ENCODE assay signal across 11 cellular contexts in the genomic region with DNA sequence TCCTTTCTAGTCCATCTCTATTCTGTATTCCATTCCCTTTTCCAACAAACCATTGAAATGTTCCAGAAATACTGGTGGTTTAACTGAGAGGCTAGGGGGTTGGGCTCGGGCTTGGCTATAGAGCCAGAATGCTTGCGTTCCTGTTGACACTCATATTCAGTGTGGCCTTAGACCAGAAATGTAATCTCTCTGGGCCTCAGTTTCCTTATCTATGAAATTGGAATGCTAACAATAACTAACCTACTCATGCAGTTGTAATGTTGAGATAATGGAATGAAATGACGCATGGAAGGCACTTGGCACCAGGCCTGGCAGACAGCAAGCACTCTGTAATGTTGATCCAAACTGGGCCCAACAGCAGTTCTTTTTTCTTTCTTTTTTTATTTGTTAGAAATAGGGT. TPM values are rescaled to one million over a fixed set of nuclear protein-coding genes. Genes with fewer than 3 reads are reported as not detected.
DNase-seq lines count a peak whose midpoint lies in the region; ATAC-seq and FAIRE-seq lines count a peak whose summit lies in the region.
"Had no signal": no experiment of that assay in that cellular context is flagged by ENCODE, and none has a peak within 500 bp of the region (broad histone marks: within the 10 kb centered on the region; RNA-seq: fewer than 3 reads in every experiment).

No MANE protein-coding gene starts in this region.

- peaks cover 35% of the 10 kb centered on the region for H3K36me3 Mint-ChIP-seq in activated CD4-positive, alpha-beta memory T cell treated with anti-CD3 and anti-CD28 coated beads for 36 hours
- peaks cover 26% of the 10 kb centered on the region for H3K36me3 Mint-ChIP-seq in activated CD8-positive, alpha-beta memory T cell treated with anti-CD3 and anti-CD28 coated beads, Interleukin-2, amount 10 ng/mL, durations not matched to agents 7 days and 5 days

- H3K4me1 Mint-ChIP-seq in activated CD4-positive, alpha-beta memory T cell treated with anti-CD3 and anti-CD28 coated beads for 36 hours (ENCODE audit: low read depth), result peaks cover 74% of the 10 kb centered on the region
- peaks cover 41% of the 10 kb centered on the region for H3K4me1 Mint-ChIP-seq in activated CD8-positive, alpha-beta memory T cell treated with anti-CD3 and anti-CD28 coated beads, Interleukin-2, amount 10 ng/mL, durations not matched to agents 7 days and 5 days

- peak overlapping the region; percentile 4 to 67 for H3K27ac ChIP-seq in small intestine (ENCODE audit: low read depth in 1 of 2, low read length in 1 of 2)
- H3K27ac ChIP-seq: neutrophil had no signal

- H3K36me3 ChIP-seq in small intestine (ENCODE audit: control insufficient read depth in 2 of 2, insufficient read depth in 2 of 2, low read length in 2 of 2), result peaks cover 0 to 2% of the 10 kb centered on the region in 2 donors

- WGBS in small intestine, 3 donors, result 47 to 63% (median 49%) methylated on average over 3 of the region's 3 CpGs

- no peaks in the 10 kb centered on the region for H3K27me3 ChIP-seq in small intestine (ENCODE audit: control insufficient read depth in 2 of 2, insufficient read depth in 2 of 2, low read length in 2 of 2)
- H3K27me3 ChIP-seq: neutrophil had no signal

- POLR2A ChIA-PET in activated CD4-positive, alpha-beta memory T cell treated with anti-CD3 and anti-CD28 coated beads for 36 hours (lab: Charles Lee), result no interaction called here

- no peak overlapping the region for H3K4me3 Mint-ChIP-seq in activated CD4-positive, alpha-beta memory T cell treated with anti-CD3 and anti-CD28 coated beads for 36 hours
- H3K4me3 Mint-ChIP-seq in activated CD8-positive, alpha-beta memory T cell treated with anti-CD3 and anti-CD28 coated beads, Interleukin-2, amount 10 ng/mL, durations not matched to agents 7 days and 5 days, result no peak overlapping the region

- no peaks in the 10 kb centered on the region for H3K9me3 ChIP-seq in small intestine (ENCODE audit: control insufficient read depth, low read depth)
- H3K9me3 ChIP-seq: neutrophil had no signal

- H3K4me1 ChIP-seq in small intestine (ENCODE audit: control insufficient read depth in 2 of 2, insufficient read depth in 1 of 2, low read depth in 1 of 2, low read length in 1 of 2), result peaks cover 8 to 13% of the 10 kb centered on the region in 2 donors

- no peak for FAIRE-seq in small intestine (lab: Jason Lieb, UNC)

- intact Hi-C loops in activated CD4-positive, alpha-beta memory T cell treated with anti-CD3 and anti-CD28 coated beads for 36 hours (cut with micrococcal nuclease), result no loop called here
- intact Hi-C loops in Right ventricle myocardium superior (cut with DNase I), result no loop called here

- no peak overlapping the region for H3K4me3 ChIP-seq in small intestine (ENCODE audit: low read depth in 1 of 2, low read length in 2 of 2)

- ATAC-seq in Right ventricle myocardium superior (ENCODE audit: poor library complexity) (peak; percentile 70), GM21723 (IDR thresholded peaks at IDR 0.05; ENCODE audit: unreplicated experiment) (no peak), HG03039 (IDR thresholded peaks at IDR 0.05; ENCODE audit: unreplicated experiment) (no peak), HG02973 (IDR thresholded peaks at IDR 0.05; ENCODE audit: unreplicated experiment) (no peak)
- no peak for ATAC-seq in activated CD8-positive, alpha-beta memory T cell treated with anti-CD3 and anti-CD28 coated beads, Interleukin-2, amount 10 ng/mL, durations not matched to agents 7 days and 5 days

- CTCF ChIA-PET in activated CD4-positive, alpha-beta memory T cell treated with anti-CD3 and anti-CD28 coated beads for 36 hours (lab: Charles Lee), result no interaction called here
- CTCF ChIA-PET in activated CD8-positive, alpha-beta memory T cell treated with anti-CD3 and anti-CD28 coated beads, Interleukin-2, amount 10 ng/mL, durations not matched to agents 7 days and 5 days (lab: Charles Lee), result no interaction called here

- peak; percentile 45 for DNase-seq in GOT3 (lab: John Stamatoyannopoulos, UW)
- no peak for DNase-seq in activated CD4-positive, alpha-beta memory T cell treated with anti-CD3 and anti-CD28 coated beads for 36 hours
- DNase-seq in Right ventricle myocardium superior, result peak; percentile 89
- DNase-seq in small intestine, result peak; percentile 81
- no peak for DNase-seq in activated CD8-positive, alpha-beta memory T cell treated with anti-CD3 and anti-CD28 coated beads, Interleukin-2, amount 10 ng/mL, durations not matched to agents 7 days and 5 days
- DNase-seq: effector CD4-positive, alpha-beta T cell; stimulated activated naive CD4-positive, alpha-beta T cell had no signal

- H3K27me3 Mint-ChIP-seq in activated CD4-positive, alpha-beta memory T cell treated with anti-CD3 and anti-CD28 coated beads for 36 hours, result no peaks in the 10 kb centered on the region
- no peaks in the 10 kb centered on the region for H3K27me3 Mint-ChIP-seq in activated CD8-positive, alpha-beta memory T cell treated with anti-CD3 and anti-CD28 coated beads, Interleukin-2, amount 10 ng/mL, durations not matched to agents 7 days and 5 days

- no peaks in the 10 kb centered on the region for H3K9me3 Mint-ChIP-seq in activated CD4-positive, alpha-beta memory T cell treated with anti-CD3 and anti-CD28 coated beads for 36 hours
- H3K9me3 Mint-ChIP-seq in activated CD8-positive, alpha-beta memory T cell treated with anti-CD3 and anti-CD28 coated beads, Interleukin-2, amount 10 ng/mL, durations not matched to agents 7 days and 5 days (ENCODE audit: low read depth), result no peaks in the 10 kb centered on the region

- H3K27ac Mint-ChIP-seq in activated CD4-positive, alpha-beta memory T cell treated with anti-CD3 and anti-CD28 coated beads for 36 hours, result peak overlapping the region; percentile 69
- H3K27ac Mint-ChIP-seq in activated CD8-positive, alpha-beta memory T cell treated with anti-CD3 and anti-CD28 coated beads, Interleukin-2, amount 10 ng/mL, durations not matched to agents 7 days and 5 days, result no peak overlapping the region

RNA-seq across cellular contexts. Expression of a gene that starts 26.8 kb away (rescaled TPM):
- 10 to 100 TPM; 79.4 to 81.6 TPM for total RNA-seq in activated CD4-positive, alpha-beta memory T cell treated with anti-CD3 and anti-CD28 coated beads for 36 hours
- 25.9 TPM for total RNA-seq in Right ventricle myocardium superior
- 10 to 100 TPM in 1 of 3 donors, 1 to 10 TPM in 2; 8.1 to 24.2 (median 8.4) TPM for polyA plus RNA-seq in small intestine
- 10 to 100 TPM; 88.1 to 98.4 TPM for total RNA-seq in activated CD8-positive, alpha-beta memory T cell treated with anti-CD3 and anti-CD28 coated beads, Interleukin-2, amount 10 ng/mL, durations not matched to agents 7 days and 5 days

Comparison
In these comparisons a context has a peak if more than half of its experiments do, and no peak if none do; other contexts are left out.
1. DNase-seq: peak in GOT3 (single experiment), Right ventricle myocardium superior (single experiment) and small intestine (single experiment); none in activated CD4-positive, alpha-beta memory T cell treated with anti-CD3 and anti-CD28 coated beads for 36 hours (single experiment) and activated CD8-positive, alpha-beta memory T cell treated with anti-CD3 and anti-CD28 coated beads, Interleukin-2, amount 10 ng/mL, durations not matched to agents 7 days and 5 days (single experiment).